Comparison of ENCODE assay signal across 8 cellular contexts in genomic region chr2:32010670-32011565, GRCh38. TPM values are rescaled to one million over a fixed set of nuclear protein-coding genes. Genes with fewer than 3 reads are reported as not detected.
DNase-seq lines count a peak whose midpoint lies in the region; ATAC-seq and TF ChIP-seq lines count a peak whose summit lies in the region.

Gene MEMO1, minus strand, starts transcription at chr2:32011008. Its CDS starts 761 bp downstream, at chr2:32010247.

- no peaks in the 10 kb centered on the region for H3K9me3 Mint-ChIP-seq in activated naive CD4-positive, alpha-beta T cell treated with anti-CD3 and anti-CD28 coated beads for 36 hours

- no peak for TF ChIP-seq EP300 in gastroesophageal sphincter (IDR thresholded peaks at IDR 0.05)

- no peaks in the 10 kb centered on the region for H3K9me3 ChIP-seq in gastroesophageal sphincter
- H3K9me3 ChIP-seq in neutrophil: no peaks in the 10 kb centered on the region

- peak within 1 kb of the TSS; percentile 64 for H3K4me3 ChIP-seq in NB4 (ENCODE audit: low read depth, low read length)
- peak within 1 kb of the TSS; percentile 90 to 91 for H3K4me3 ChIP-seq in gastroesophageal sphincter
- peak within 1 kb of the TSS; percentile 86 to 95 for H3K4me3 ChIP-seq in neutrophil (ENCODE audit: low read depth in 1 of 2, low read length in 1 of 2)

- H3K4me1 ChIP-seq in gastroesophageal sphincter (peaks cover 0 to 44% (median 7%) of the 10 kb centered on the region in 3 donors), neutrophil (ENCODE audit: control insufficient read depth in 1 of 2, insufficient read depth in 1 of 2, low read depth in 1 of 2, low read length in 1 of 2) (peaks cover 51 to 53% of the 10 kb centered on the region in 2 experiments)

- peak within 1 kb of the TSS; percentile 85 for H3K4me3 Mint-ChIP-seq in activated naive CD4-positive, alpha-beta T cell treated with anti-CD3 and anti-CD28 coated beads for 36 hours

- H3K4me1 Mint-ChIP-seq in activated naive CD4-positive, alpha-beta T cell treated with anti-CD3 and anti-CD28 coated beads for 36 hours (ENCODE audit: low read depth): peaks cover 40% of the 10 kb centered on the region

- POLR2A ChIA-PET in GM10248 (lab: Yijun Ruan, JAX): interaction anchor here (0.6 kb wide), 1 partner anchor 661 kb away, joined by 3 read pairs; no protein-coding TSS in a partner anchor

- peak; percentile 92 for DNase-seq in GM10248 (ENCODE audit: extremely low spot score)
- DNase-seq in NB4 (ENCODE audit: low read depth): peak; percentile 99
- DNase-seq in SK-N-DZ (ENCODE audit: low spot score): peak; percentile 95
- peak; percentile 96 for DNase-seq in activated naive CD4-positive, alpha-beta T cell treated with anti-CD3 and anti-CD28 coated beads for 36 hours

- H3K36me3 ChIP-seq in gastroesophageal sphincter (peaks cover 0 to 21% of the 10 kb centered on the region in 2 donors), neutrophil (no peaks in the 10 kb centered on the region)

- peak; percentile 91 for TF ChIP-seq POLR2A in NB4 (IDR thresholded peaks at IDR 0.05; ENCODE audit: extremely low read depth, insufficient read length)
- TF ChIP-seq POLR2A in gastroesophageal sphincter (IDR thresholded peaks at IDR 0.05): peak; percentile 33 to 66

- 0 to 6% methylated on average over 6 to 12 of the region's 58 CpGs for WGBS in gastroesophageal sphincter (ENCODE audit: low coverage in 1 of 2), 2 donors

- ATAC-seq in HG02571 (IDR thresholded peaks at IDR 0.05; ENCODE audit: unreplicated experiment): peak; percentile 59
- peak; percentile 89 for ATAC-seq in gastroesophageal sphincter

- CTCF ChIA-PET in GM10248 (lab: Yijun Ruan, JAX): interaction anchor here (1.6 kb wide), 1 partner anchor 12 kb away, joined by 3 read pairs; no protein-coding TSS in a partner anchor
- CTCF ChIA-PET in activated naive CD4-positive, alpha-beta T cell treated with anti-CD3 and anti-CD28 coated beads for 36 hours (lab: Charles Lee): no interaction called here

- H3K27me3 ChIP-seq in gastroesophageal sphincter (no peaks in the 10 kb centered on the region), neutrophil (no peaks in the 10 kb centered on the region)

- H3K27me3 Mint-ChIP-seq in activated naive CD4-positive, alpha-beta T cell treated with anti-CD3 and anti-CD28 coated beads for 36 hours (ENCODE audit: low read depth): no peaks in the 10 kb centered on the region

- no peak for TF ChIP-seq CTCF in GM10248 (IDR thresholded peaks at IDR 0.05; ENCODE audit: control extremely low read depth, extremely low read depth, low read depth, missing control alignments)
- TF ChIP-seq CTCF in NB4 (IDR thresholded peaks at IDR 0.05; ENCODE audit: low read depth, low read length): no peak
- TF ChIP-seq CTCF in gastroesophageal sphincter (IDR thresholded peaks at IDR 0.05): no peak
- no peak for TF ChIP-seq CTCF in neutrophil (IDR thresholded peaks at IDR 0.05)
- TF ChIP-seq CTCF in subcutaneous adipose tissue (IDR thresholded peaks at IDR 0.05; ENCODE audit: low read depth): no peak

- intact Hi-C loops in activated naive CD4-positive, alpha-beta T cell treated with anti-CD3 and anti-CD28 coated beads for 36 hours (cut with micrococcal nuclease): loop anchor here (1.0 to 2.0 kb wide), 4 partner anchors 28 to 266 kb away; partner anchors contain the start of genes DPY30, SLC30A6, SPAST and YIPF4

- peak within 1 kb of the TSS; percentile 92 for H3K27ac Mint-ChIP-seq in activated naive CD4-positive, alpha-beta T cell treated with anti-CD3 and anti-CD28 coated beads for 36 hours

- peaks cover 6% of the 10 kb centered on the region for H3K36me3 Mint-ChIP-seq in activated naive CD4-positive, alpha-beta T cell treated with anti-CD3 and anti-CD28 coated beads for 36 hours (ENCODE audit: low read depth)

- H3K27ac ChIP-seq in gastroesophageal sphincter (peak within 1 kb of the TSS; percentile 94 to 98 (median 96)), neutrophil (peak within 1 kb of the TSS; percentile 99)

RNA-seq across cellular contexts. Expression of gene MEMO1, which starts in this region (rescaled TPM):
- polyA plus RNA-seq in SK-N-DZ (2014; cell fraction: cytosol; rRNA removed): 31.9 and 34.7 TPM in 2 replicates
- 16.4 and 26.5 TPM in 2 replicates for polyA plus RNA-seq in SK-N-DZ (2014; cell fraction: nucleus; rRNA removed)
- total RNA-seq in activated naive CD4-positive, alpha-beta T cell treated with anti-CD3 and anti-CD28 coated beads for 36 hours: 10 to 100 TPM; 39.5 to 42.0 TPM
- total RNA-seq in gastroesophageal sphincter (10 to 100 TPM; 24.4 to 42.2 (median 30.9) TPM), subcutaneous adipose tissue (10 to 100 TPM; 14.7 to 32.8 (median 25.4) TPM)

Comparison
In these comparisons a context has a peak if more than half of its experiments do, and no peak if none do; other contexts are left out.
1. Peak in every context shown above with its lines: DNase-seq, ATAC-seq, H3K4me3 ChIP-seq and H3K27ac ChIP-seq.